8 cellular contexts compared by ENCODE assay signal in the genomic region with DNA sequence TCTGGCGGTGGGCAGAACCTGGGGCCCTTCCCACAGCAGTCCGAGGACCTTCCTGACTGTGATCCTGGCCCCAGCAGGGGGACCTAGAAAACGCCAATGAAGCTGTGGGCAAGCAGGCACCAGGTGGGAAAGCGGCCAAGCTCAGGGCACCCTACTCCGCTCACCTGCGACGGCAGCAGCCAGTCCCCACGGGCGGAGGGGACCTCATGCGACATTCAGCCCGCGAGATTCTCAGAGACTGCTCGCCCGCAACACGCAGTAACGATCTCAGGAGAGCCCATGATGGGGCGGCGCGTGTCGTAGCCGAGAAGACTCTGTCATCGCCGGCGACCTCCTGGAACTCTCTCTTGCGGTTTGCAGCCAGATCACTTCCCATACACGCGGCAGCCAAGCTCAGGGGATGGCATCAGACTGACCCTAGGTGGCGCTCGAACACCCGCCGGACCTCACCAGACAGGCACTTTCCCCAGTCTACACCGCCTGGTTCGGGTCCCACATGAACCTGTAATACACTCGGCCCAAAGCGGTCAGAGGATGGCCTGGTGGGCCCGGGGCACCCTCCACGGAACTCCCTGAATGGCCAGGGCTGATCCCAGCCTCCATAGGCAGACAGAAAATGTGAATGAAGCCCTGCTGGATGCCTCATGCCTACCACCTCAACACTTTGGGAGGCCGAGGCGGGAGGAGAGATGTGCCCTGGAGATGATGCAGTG. TPM values are rescaled to one million over a fixed set of nuclear protein-coding genes. Genes with fewer than 3 reads are reported as not detected.
DNase-seq lines count a peak whose midpoint lies in the region; ATAC-seq, FAIRE-seq and TF ChIP-seq lines count a peak whose summit lies in the region.

No MANE protein-coding gene starts in this region.

- peaks cover 19% of the 10 kb centered on the region for H3K4me1 Mint-ChIP-seq in activated CD8-positive, alpha-beta T cell treated with anti-CD3 and anti-CD28 coated beads, Interleukin-2, amount 10 ng/mL, durations not matched to agents 7 days and 5 days (ENCODE audit: low read depth)
- peaks cover 8 to 9% of the 10 kb centered on the region in 2 donors for H3K4me1 Mint-ChIP-seq in effector memory CD8-positive, alpha-beta T cell (ENCODE audit: low read depth in 2 of 2)
- peaks cover 14% of the 10 kb centered on the region for H3K4me1 Mint-ChIP-seq in memory B cell

- H3K36me3 Mint-ChIP-seq in activated CD8-positive, alpha-beta T cell treated with anti-CD3 and anti-CD28 coated beads, Interleukin-2, amount 10 ng/mL, durations not matched to agents 7 days and 5 days (ENCODE audit: low read depth) = peaks cover 20% of the 10 kb centered on the region
- peaks cover 10% of the 10 kb centered on the region for H3K36me3 Mint-ChIP-seq in effector memory CD8-positive, alpha-beta T cell (ENCODE audit: insufficient read depth)
- peaks cover 3% of the 10 kb centered on the region for H3K36me3 Mint-ChIP-seq in memory B cell

- TF ChIP-seq POLR2A in H54 (IDR thresholded peaks at IDR 0.05; ENCODE audit: low read depth, low read length) = no peak

- no peaks in the 10 kb centered on the region for H3K9me3 Mint-ChIP-seq in activated CD8-positive, alpha-beta T cell treated with anti-CD3 and anti-CD28 coated beads, Interleukin-2, amount 10 ng/mL, durations not matched to agents 7 days and 5 days (ENCODE audit: insufficient read depth)
- H3K9me3 Mint-ChIP-seq in effector memory CD8-positive, alpha-beta T cell = no peaks in the 10 kb centered on the region
- no peaks in the 10 kb centered on the region for H3K9me3 Mint-ChIP-seq in memory B cell

- no peaks in the 10 kb centered on the region for H3K27me3 Mint-ChIP-seq in activated CD8-positive, alpha-beta T cell treated with anti-CD3 and anti-CD28 coated beads, Interleukin-2, amount 10 ng/mL, durations not matched to agents 7 days and 5 days (ENCODE audit: low read depth)
- no peaks in the 10 kb centered on the region for H3K27me3 Mint-ChIP-seq in effector memory CD8-positive, alpha-beta T cell
- no peaks in the 10 kb centered on the region for H3K27me3 Mint-ChIP-seq in memory B cell

- DNase-seq in C1 segment of cervical spinal cord (lab: John Stamatoyannopoulos, UW) (peak in 12 of 14 donors; percentile 25 to 65 (median 50)), H54 (ENCODE audit: insufficient read length, low spot score) (peak; percentile 81), NCI-H526 (lab: John Stamatoyannopoulos, UW) (peak; percentile 35 to 80), memory B cell (ENCODE audit: low spot score in 2 of 2) (peak; percentile 81 to 87), NCI-H1436 treated with DMSO at 0.1 percent for 48 hours (lab: John Stamatoyannopoulos, UW) (no peak)
- DNase-seq in activated CD8-positive, alpha-beta T cell treated with anti-CD3 and anti-CD28 coated beads, Interleukin-2, amount 10 ng/mL, durations not matched to agents 7 days and 5 days = peak; percentile 92
- peak; percentile 76 to 78 (median 77) for DNase-seq in effector memory CD8-positive, alpha-beta T cell
- DNase-seq in stimulated activated CD4-positive, alpha-beta T cell treated with anti-CD3 and anti-CD28 coated beads, TNF-alpha, amount 100 ng/mL, for 48 hours (ENCODE audit: low read depth in 3 of 3) = peak; percentile 75 to 84 (median 82)

- peak; percentile 95 for ATAC-seq in activated CD8-positive, alpha-beta T cell treated with anti-CD3 and anti-CD28 coated beads, Interleukin-2, amount 10 ng/mL, durations not matched to agents 7 days and 5 days
- peak; percentile 94 for ATAC-seq in effector memory CD8-positive, alpha-beta T cell (replicated peaks)
- ATAC-seq in memory B cell (ENCODE audit: low read depth) = peak; percentile 95

- POLR2A ChIA-PET in activated CD8-positive, alpha-beta T cell treated with anti-CD3 and anti-CD28 coated beads, Interleukin-2, amount 10 ng/mL, durations not matched to agents 7 days and 5 days (lab: Charles Lee) = interaction anchor here (1.0 to 1.3 kb wide), 2 partner anchors 26 to 29 kb away, joined by 3 to 7 read pairs; a partner anchor contains a TSS

- no peak for FAIRE-seq in H54 (lab: Jason Lieb, UNC)

- H3K27ac Mint-ChIP-seq in activated CD8-positive, alpha-beta T cell treated with anti-CD3 and anti-CD28 coated beads, Interleukin-2, amount 10 ng/mL, durations not matched to agents 7 days and 5 days = peak overlapping the region; percentile 90
- peak overlapping the region; percentile 75 to 85 for H3K27ac Mint-ChIP-seq in effector memory CD8-positive, alpha-beta T cell
- H3K27ac Mint-ChIP-seq in memory B cell = peak overlapping the region; percentile 60

- peak overlapping the region; percentile 65 for H3K4me3 Mint-ChIP-seq in activated CD8-positive, alpha-beta T cell treated with anti-CD3 and anti-CD28 coated beads, Interleukin-2, amount 10 ng/mL, durations not matched to agents 7 days and 5 days
- peak overlapping the region; percentile 70 to 79 for H3K4me3 Mint-ChIP-seq in effector memory CD8-positive, alpha-beta T cell
- H3K4me3 Mint-ChIP-seq in memory B cell = peak overlapping the region; percentile 71

- CTCF ChIA-PET in activated CD8-positive, alpha-beta T cell treated with anti-CD3 and anti-CD28 coated beads, Interleukin-2, amount 10 ng/mL, durations not matched to agents 7 days and 5 days (lab: Charles Lee) = interaction anchor here (0.6 to 2.1 kb wide), 14 partner anchors 9 to 97 kb away, joined by 3 to 10 read pairs (median 6); a partner anchor contains a TSS

RNA-seq across cellular contexts. Expression of a gene that starts 26.5 kb away (rescaled TPM):
- 100 to 1,000 TPM in 1 of 2 experiments, 10 to 100 TPM in 1; 95.5 to 102 TPM for total RNA-seq in activated CD8-positive, alpha-beta T cell treated with anti-CD3 and anti-CD28 coated beads, Interleukin-2, amount 10 ng/mL, durations not matched to agents 7 days and 5 days

RNA-seq across cellular contexts. Expression of a gene that starts 26.6 kb away (rescaled TPM):
- total RNA-seq in activated CD8-positive, alpha-beta T cell treated with anti-CD3 and anti-CD28 coated beads, Interleukin-2, amount 10 ng/mL, durations not matched to agents 7 days and 5 days = 10 to 100 TPM; 16.4 to 19.4 TPM

RNA-seq across cellular contexts. Expression of a gene that starts 29.3 kb away (rescaled TPM):
- total RNA-seq in activated CD8-positive, alpha-beta T cell treated with anti-CD3 and anti-CD28 coated beads, Interleukin-2, amount 10 ng/mL, durations not matched to agents 7 days and 5 days = 10 to 100 TPM; 26.6 to 29.4 TPM

RNA-seq across cellular contexts. Expression of a gene that starts 29.4 kb away (rescaled TPM):
- 10 to 100 TPM; 16.2 to 16.5 TPM for total RNA-seq in activated CD8-positive, alpha-beta T cell treated with anti-CD3 and anti-CD28 coated beads, Interleukin-2, amount 10 ng/mL, durations not matched to agents 7 days and 5 days

RNA-seq across cellular contexts. Expression of a gene that starts 41.6 kb away (rescaled TPM):
- 100 to 1,000 TPM; 109 to 121 TPM for total RNA-seq in activated CD8-positive, alpha-beta T cell treated with anti-CD3 and anti-CD28 coated beads, Interleukin-2, amount 10 ng/mL, durations not matched to agents 7 days and 5 days
